In the genomic region with DNA sequence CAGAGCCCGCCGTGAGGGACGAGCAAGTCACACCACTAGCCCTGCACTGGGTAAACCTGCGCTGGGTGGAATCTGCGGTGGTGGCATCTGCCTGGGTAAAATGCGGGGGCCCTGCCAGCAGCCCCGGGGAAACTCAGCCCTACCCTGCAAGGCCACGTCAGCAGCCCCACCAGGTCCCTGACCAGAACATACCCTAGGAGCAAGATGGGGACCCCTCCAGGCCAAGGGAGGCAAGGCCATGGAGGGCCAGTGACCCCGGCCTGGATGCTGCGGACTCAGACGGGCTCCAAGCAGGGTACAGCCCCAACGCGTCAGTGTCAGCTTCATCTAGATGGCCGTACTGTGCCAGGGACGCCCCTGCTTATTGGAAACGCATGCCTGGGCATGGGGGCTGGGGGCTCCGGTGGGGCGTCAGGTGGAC, we compare ENCODE assay signal across 30 cellular contexts.
"Had no signal": no experiment of that assay in that cellular context is flagged by ENCODE, and none has a peak within 500 bp of the region (broad histone marks: within the 10 kb centered on the region; RNA-seq: fewer than 3 reads in every experiment).

No MANE protein-coding gene starts in this region.

- H3K27me3 Mint-ChIP-seq: activated CD4-positive, alpha-beta memory T cell treated with anti-CD3 and anti-CD28 coated beads for 36 hours; activated CD4-positive, alpha-beta T cell treated with anti-CD3 and anti-CD28 coated beads, Interleukin-2, amount 10 ng/mL, durations not matched to agents 24 days and 14 days; central memory CD8-positive, alpha-beta T cell; dendritic cell treated with granulocyte-macrophage colony-stimulating factor and Interleukin-4, amounts not matched to agents 40 ng/mL and 50 ng/mL, for 4 days; natural killer cell treated with Interleukin-12 subunit alpha and Interleukin-12 subunit beta and Interleukin-15 and Interleukin-18, amount 100 ng/mL, for 72 hours; progenitor cell of endocrine pancreas; stimulated activated memory B cell treated with anti-CD40 and anti-IgM and Interleukin-4, amounts not matched to agents 10 μg/mL and 1 μg/mL and 100 μg/mL, for 72 hours; stimulated activated naive CD8-positive, alpha-beta T cell treated with anti-CD3 and anti-CD28 coated beads, Interleukin-15, amount 100 ng/mL, for 72 hours; T-helper 17 cell had no signal

- ATAC-seq: left colon; natural killer cell treated with Interleukin-12 subunit alpha and Interleukin-12 subunit beta and Interleukin-15 and Interleukin-18, amount 100 ng/mL, for 72 hours; stimulated activated memory B cell treated with anti-CD40 and anti-IgM and Interleukin-4, amounts not matched to agents 10 μg/mL and 1 μg/mL and 100 μg/mL, for 72 hours; stimulated activated naive CD8-positive, alpha-beta T cell treated with anti-CD3 and anti-CD28 coated beads, Interleukin-15, amount 100 ng/mL, for 72 hours; T-helper 17 cell; upper lobe of right lung had no signal

- H3K36me3 Mint-ChIP-seq: natural killer cell treated with Interleukin-12 subunit alpha and Interleukin-12 subunit beta and Interleukin-15 and Interleukin-18, amount 100 ng/mL, for 72 hours had no signal

- H3K27ac Mint-ChIP-seq: activated CD4-positive, alpha-beta memory T cell treated with anti-CD3 and anti-CD28 coated beads for 36 hours; activated CD4-positive, alpha-beta T cell treated with anti-CD3 and anti-CD28 coated beads, Interleukin-2, amount 10 ng/mL, durations not matched to agents 24 days and 14 days; dendritic cell treated with granulocyte-macrophage colony-stimulating factor and Interleukin-4, amounts not matched to agents 40 ng/mL and 50 ng/mL, for 4 days; natural killer cell treated with Interleukin-12 subunit alpha and Interleukin-12 subunit beta and Interleukin-15 and Interleukin-18, amount 100 ng/mL, for 72 hours; progenitor cell of endocrine pancreas; stimulated activated memory B cell treated with anti-CD40 and anti-IgM and Interleukin-4, amounts not matched to agents 10 μg/mL and 1 μg/mL and 100 μg/mL, for 72 hours; stimulated activated naive CD8-positive, alpha-beta T cell treated with anti-CD3 and anti-CD28 coated beads, Interleukin-15, amount 100 ng/mL, for 72 hours; T-helper 17 cell had no signal

- DNase-seq: activated CD4-positive, alpha-beta memory T cell treated with anti-CD3 and anti-CD28 coated beads for 36 hours; activated CD4-positive, alpha-beta T cell treated with anti-CD3 and anti-CD28 coated beads, Interleukin-2, amount 10 ng/mL, durations not matched to agents 24 days and 14 days; activated CD4-positive, CD25-positive, alpha-beta regulatory T cell treated with anti-CD3 and anti-CD28 coated beads, Interleukin-2, amount 50 U/mL, for 72 hours; activated CD8-positive, alpha-beta memory T cell treated with anti-CD3 and anti-CD28 coated beads, Interleukin-2, amount 50 U/mL, for 4 hours; activated gamma-delta T cell; activated naive CD4-positive, alpha-beta T cell treated with anti-CD3 and anti-CD28 coated beads, Interleukin-2, amount 50 U/mL, for 16 hours; activated T-cell treated with anti-CD3 and anti-CD28 coated beads, Interleukin-2, amount 50 U/mL, for 1 hour; amniotic stem cell; islet precursor cell; left colon; mesendoderm; sigmoid colon; small intestine; stimulated activated CD4-positive, alpha-beta T cell treated with anti-CD3 and anti-CD28 coated beads, Interleukin-1b, Interleukin-23, amount 100 ng/mL, for 48 hours; stimulated activated CD4-positive, alpha-beta T cell treated with anti-CD3 and anti-CD28 coated beads, Interleukin-4, amount 100 ng/mL, for 4 hours; stimulated activated CD8-positive, alpha-beta memory T cell treated with anti-CD3 and anti-CD28 coated beads, Interleukin-4, amount 100 ng/mL, for 48 hours; stimulated activated naive CD8-positive, alpha-beta T cell treated with anti-CD3 and anti-CD28 coated beads, Interleukin-15, amount 100 ng/mL, for 72 hours; substantia nigra; T-helper 17 cell; T1000; tibial artery; upper lobe of right lung; WERI-Rb-1 had no signal

- H3K27me3 ChIP-seq: breast epithelium, sigmoid colon, tibial artery, upper lobe of right lung had no signal

- H3K4me1 Mint-ChIP-seq: activated CD4-positive, alpha-beta T cell treated with anti-CD3 and anti-CD28 coated beads, Interleukin-2, amount 10 ng/mL, durations not matched to agents 24 days and 14 days; central memory CD8-positive, alpha-beta T cell; stimulated activated memory B cell treated with anti-CD40 and anti-IgM and Interleukin-4, amounts not matched to agents 10 μg/mL and 1 μg/mL and 100 μg/mL, for 72 hours; stimulated activated naive CD8-positive, alpha-beta T cell treated with anti-CD3 and anti-CD28 coated beads, Interleukin-15, amount 100 ng/mL, for 72 hours had no signal

- H3K9me3 ChIP-seq: breast epithelium, sigmoid colon, tibial artery, upper lobe of right lung had no signal

- H3K36me3 ChIP-seq: breast epithelium had no signal

- H3K27ac ChIP-seq: breast epithelium, sigmoid colon, tibial artery, upper lobe of right lung, WERI-Rb-1 had no signal

- H3K4me3 ChIP-seq: breast epithelium, lung, sigmoid colon, tibial artery, upper lobe of right lung had no signal

- H3K9me3 Mint-ChIP-seq: activated CD4-positive, alpha-beta memory T cell treated with anti-CD3 and anti-CD28 coated beads for 36 hours; activated CD4-positive, alpha-beta T cell treated with anti-CD3 and anti-CD28 coated beads, Interleukin-2, amount 10 ng/mL, durations not matched to agents 24 days and 14 days; central memory CD8-positive, alpha-beta T cell; dendritic cell treated with granulocyte-macrophage colony-stimulating factor and Interleukin-4, amounts not matched to agents 40 ng/mL and 50 ng/mL, for 4 days; natural killer cell treated with Interleukin-12 subunit alpha and Interleukin-12 subunit beta and Interleukin-15 and Interleukin-18, amount 100 ng/mL, for 72 hours; stimulated activated memory B cell treated with anti-CD40 and anti-IgM and Interleukin-4, amounts not matched to agents 10 μg/mL and 1 μg/mL and 100 μg/mL, for 72 hours; stimulated activated naive CD8-positive, alpha-beta T cell treated with anti-CD3 and anti-CD28 coated beads, Interleukin-15, amount 100 ng/mL, for 72 hours had no signal

- H3K4me3 Mint-ChIP-seq: activated CD4-positive, alpha-beta memory T cell treated with anti-CD3 and anti-CD28 coated beads for 36 hours; activated CD4-positive, alpha-beta T cell treated with anti-CD3 and anti-CD28 coated beads, Interleukin-2, amount 10 ng/mL, durations not matched to agents 24 days and 14 days; central memory CD8-positive, alpha-beta T cell; dendritic cell treated with granulocyte-macrophage colony-stimulating factor and Interleukin-4, amounts not matched to agents 40 ng/mL and 50 ng/mL, for 4 days; natural killer cell treated with Interleukin-12 subunit alpha and Interleukin-12 subunit beta and Interleukin-15 and Interleukin-18, amount 100 ng/mL, for 72 hours; stimulated activated memory B cell treated with anti-CD40 and anti-IgM and Interleukin-4, amounts not matched to agents 10 μg/mL and 1 μg/mL and 100 μg/mL, for 72 hours; stimulated activated naive CD8-positive, alpha-beta T cell treated with anti-CD3 and anti-CD28 coated beads, Interleukin-15, amount 100 ng/mL, for 72 hours; T-helper 17 cell had no signal

- H3K4me1 ChIP-seq: breast epithelium, sigmoid colon, tibial artery had no signal
